8 cellular contexts compared by ENCODE assay signal in the genomic region with DNA sequence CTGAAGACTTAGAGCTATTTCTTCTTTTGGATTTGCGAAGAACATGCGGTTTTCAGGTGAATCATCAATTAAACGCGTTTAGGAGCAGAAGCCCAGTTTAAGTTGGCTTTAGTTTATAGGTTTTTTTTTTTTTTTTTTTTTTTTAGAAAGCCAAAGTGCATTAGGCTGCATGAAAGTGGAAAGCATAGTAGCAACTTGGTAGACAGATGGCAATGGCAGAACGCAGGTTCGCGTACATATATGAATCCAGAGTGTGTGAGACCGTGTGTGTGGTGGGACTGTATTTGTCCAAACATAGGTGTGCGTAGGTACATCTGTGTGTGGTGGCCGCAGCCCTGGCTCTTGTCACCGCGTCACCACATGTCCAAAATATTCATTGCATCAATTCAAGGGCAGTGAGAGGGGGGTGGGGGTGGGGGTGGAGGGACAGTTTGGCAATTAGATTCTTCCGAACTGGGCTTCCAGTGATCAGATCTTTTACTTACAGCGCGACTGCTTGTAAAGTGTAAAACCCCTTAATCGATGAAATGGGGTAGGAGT. TPM values are rescaled to one million over a fixed set of nuclear protein-coding genes. Genes with fewer than 3 reads are reported as not detected.
DNase-seq lines count a peak whose midpoint lies in the region; ATAC-seq and TF ChIP-seq lines count a peak whose summit lies in the region.

No MANE protein-coding gene starts in this region.

- no peaks in the 10 kb centered on the region for H3K27me3 Mint-ChIP-seq in Caco-2 (ENCODE audit: insufficient read depth, unreplicated experiment)
- H3K27me3 Mint-ChIP-seq in central memory CD8-positive, alpha-beta T cell = no peaks in the 10 kb centered on the region

- H3K4me1 ChIP-seq in Caco-2 = peaks cover 19% of the 10 kb centered on the region

- ATAC-seq in central memory CD8-positive, alpha-beta T cell (replicated peaks; ENCODE audit: extremely low read depth, poor library complexity, severe bottlenecking) = no peak
- ATAC-seq in left colon (peak; percentile 10), GM19324 (IDR thresholded peaks at IDR 0.05; ENCODE audit: low FRiP score, unreplicated experiment) (no peak)

- DNase-seq in Caco-2 (peak; percentile 24 to 46), HUDEP-2 (lab: John Stamatoyannopoulos, UW; ENCODE audit: unreplicated experiment in 76 of 76) (peak in 47 of 76 experiments; percentile 1 to 62 (median 37)), SKM-1 treated with dmso at 0.1 percent for 144 hours (lab: John Stamatoyannopoulos, UW; ENCODE audit: unreplicated experiment) (peak; percentile 68), left colon (peak; percentile 38 to 39), ureter (ENCODE audit: low spot score) (no peak)
- DNase-seq in central memory CD8-positive, alpha-beta T cell (ENCODE audit: low spot score in 2 of 2) = peak in 1 of 2 donors; percentile 23
- peak in 2 of 3 experiments; percentile 5 to 16 for DNase-seq in stimulated activated CD4-positive, alpha-beta T cell treated with anti-CD3 and anti-CD28 coated beads, TNF-alpha, amount 100 ng/mL, for 24 hours (ENCODE audit: low read depth in 3 of 3)

- CTCF ChIA-PET in Caco-2 (lab: Charles Lee) = interaction anchor here (0.7 to 0.8 kb wide), 2 partner anchors 33 to 236 kb away, joined by 3 read pairs; no protein-coding TSS in a partner anchor

- no peak for TF ChIP-seq CTCF in Caco-2 (IDR thresholded peaks at IDR 0.05; ENCODE audit: insufficient read depth in 1 of 2, low read depth in 1 of 2, low read length in 1 of 2, severe bottlenecking in 1 of 2, unreplicated experiment in 1 of 2)

- H3K4me1 Mint-ChIP-seq in Caco-2 (ENCODE audit: low read depth, unreplicated experiment) = peaks cover 6% of the 10 kb centered on the region
- H3K4me1 Mint-ChIP-seq in central memory CD8-positive, alpha-beta T cell = peaks cover 21% of the 10 kb centered on the region

- BruUV-seq in Caco-2 (replicated peaks; lab: Mats Ljungman, UMichigan) = no TSS peak

- no peaks in the 10 kb centered on the region for H3K9me3 ChIP-seq in Caco-2

- H3K4me3 ChIP-seq in Caco-2 (ENCODE audit: low read depth, low read length) = peak overlapping the region; percentile 67

- intact Hi-C loops in Caco-2 (cut with micrococcal nuclease; ENCODE audit: unreplicated experiment) = loop anchor here (1.0 to 2.0 kb wide), 2 partner anchors 14 to 284 kb away; no protein-coding TSS in a partner anchor
- intact Hi-C loops in left colon (cut with DNase I, micrococcal nuclease) = loop anchor here in 1 of 2 donors (10.0 kb wide), 1 partner anchor 54 kb away; no protein-coding TSS in a partner anchor

- no peaks in the 10 kb centered on the region for H3K27me3 ChIP-seq in Caco-2 (replicated peaks; ENCODE audit: control insufficient read depth, insufficient read depth, low read length)

- peak overlapping the region; percentile 93 for H3K4me3 Mint-ChIP-seq in Caco-2 (ENCODE audit: unreplicated experiment)
- H3K4me3 Mint-ChIP-seq in central memory CD8-positive, alpha-beta T cell = peak overlapping the region; percentile 96

- peak overlapping the region; percentile 97 for H3K27ac Mint-ChIP-seq in Caco-2 (ENCODE audit: unreplicated experiment)
- peak overlapping the region; percentile 98 for H3K27ac Mint-ChIP-seq in central memory CD8-positive, alpha-beta T cell (ENCODE audit: low read depth)

- peaks cover 19% of the 10 kb centered on the region for H3K36me3 Mint-ChIP-seq in Caco-2 (ENCODE audit: insufficient read depth, unreplicated experiment)
- peaks cover 28% of the 10 kb centered on the region for H3K36me3 Mint-ChIP-seq in central memory CD8-positive, alpha-beta T cell (ENCODE audit: insufficient read depth)

- no peaks in the 10 kb centered on the region for H3K9me3 Mint-ChIP-seq in Caco-2 (ENCODE audit: unreplicated experiment)
- H3K9me3 Mint-ChIP-seq in central memory CD8-positive, alpha-beta T cell = no peaks in the 10 kb centered on the region

- H3K36me3 ChIP-seq in Caco-2 (ENCODE audit: control insufficient read depth, insufficient read depth, low read length) = no peaks in the 10 kb centered on the region

- POLR2A ChIA-PET in Caco-2 (lab: Charles Lee) = interaction anchor here (0.7 kb wide), 1 partner anchor 243 kb away, joined by 13 read pairs; no protein-coding TSS in a partner anchor

RNA-seq across cellular contexts. Expression of gene JADE1, which starts 0.9 kb away (rescaled TPM):
- total RNA-seq in Caco-2 (2022) (30.2 and 32.5 TPM in 2 replicates), left colon (1 to 10 TPM; 5.4 to 8.4 TPM), ureter (56.8 TPM)
